24 cellular contexts compared by ENCODE assay signal in the genomic region with DNA sequence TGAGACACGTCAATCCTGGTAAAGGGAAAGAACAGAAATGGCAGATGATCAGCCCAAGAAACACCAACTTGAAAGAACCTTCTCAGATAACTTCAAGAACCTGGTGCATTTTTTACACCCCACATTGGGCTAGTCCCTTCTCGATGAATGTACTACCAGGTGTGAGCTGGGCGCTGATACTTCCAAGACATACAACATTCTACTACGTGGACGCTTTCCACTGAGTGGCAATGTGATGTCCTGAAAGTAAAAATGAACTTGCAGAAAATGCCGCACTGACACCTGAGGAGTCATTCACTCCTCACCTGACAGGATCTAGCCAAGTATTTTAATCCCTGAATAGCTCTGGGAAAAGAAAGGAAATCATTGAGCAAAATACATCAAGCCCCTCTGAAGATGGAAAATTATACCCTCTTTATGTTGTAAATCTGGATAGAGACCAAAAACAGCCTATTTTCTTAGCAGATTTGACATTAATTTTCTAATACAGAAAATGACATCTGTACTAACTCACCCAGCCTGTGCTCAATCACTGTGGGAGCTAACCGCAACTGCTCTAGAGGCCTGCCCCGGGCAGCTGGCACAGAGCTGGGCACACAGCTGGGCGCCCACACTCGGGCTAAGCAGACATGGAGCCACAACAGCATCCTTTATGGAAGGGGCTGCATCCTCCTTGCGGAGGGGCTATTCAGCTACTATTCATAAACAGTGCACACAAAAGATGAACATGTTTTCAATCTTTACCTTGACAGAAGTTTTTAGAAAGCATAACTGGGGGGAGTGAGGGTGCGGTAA. TPM values are rescaled to one million over a fixed set of nuclear protein-coding genes. Genes with fewer than 3 reads are reported as not detected.
DNase-seq lines count a peak whose midpoint lies in the region; ATAC-seq lines count a peak whose summit lies in the region.
"Had no signal": no experiment of that assay in that cellular context is flagged by ENCODE, and none has a peak within 500 bp of the region (broad histone marks: within the 10 kb centered on the region; RNA-seq: fewer than 3 reads in every experiment).

No MANE protein-coding gene starts in this region.

- H3K27me3 ChIP-seq in naive thymus-derived CD4-positive, alpha-beta T cell (ENCODE audit: control insufficient read depth in 2 of 2, insufficient read depth in 2 of 2, low read length in 2 of 2), result no peaks in the 10 kb centered on the region
- H3K27me3 ChIP-seq in MG63, result no peaks in the 10 kb centered on the region
- H3K27me3 ChIP-seq: thyroid gland had no signal

- no peak overlapping the region for H3K4me3 ChIP-seq in naive thymus-derived CD4-positive, alpha-beta T cell (ENCODE audit: low read length)
- H3K4me3 ChIP-seq in MG63, result no peak overlapping the region
- H3K4me3 ChIP-seq: GM23248, thyroid gland had no signal

- H3K4me3 Mint-ChIP-seq in activated naive CD4-positive, alpha-beta T cell treated with anti-CD3 and anti-CD28 coated beads, Interleukin-2, amount 50 U/mL, for 24 hours, result no peak overlapping the region
- H3K4me3 Mint-ChIP-seq in activated naive CD4-positive, alpha-beta T cell treated with anti-CD3 and anti-CD28 coated beads for 36 hours, result no peak overlapping the region
- no peak overlapping the region for H3K4me3 Mint-ChIP-seq in T-helper 17 cell
- no peak overlapping the region for H3K4me3 Mint-ChIP-seq in naive thymus-derived CD4-positive, alpha-beta T cell
- H3K4me3 Mint-ChIP-seq: HFFc6; stimulated activated naive CD8-positive, alpha-beta T cell treated with anti-CD3 and anti-CD28 coated beads, Interleukin-15, Interleukin-2, amounts not matched to agents 100 ng/mL and 50 ng/mL, for 24 hours had no signal

- CTCF ChIA-PET in activated naive CD4-positive, alpha-beta T cell treated with anti-CD3 and anti-CD28 coated beads for 36 hours (lab: Charles Lee), result interaction anchor here (1.1 kb wide), 1 partner anchor 35 kb away, joined by 3 read pairs; no protein-coding TSS in a partner anchor
- CTCF ChIA-PET in naive thymus-derived CD4-positive, alpha-beta T cell (lab: Charles Lee), result interaction anchor here (1.1 kb wide), 1 partner anchor 42 kb away, joined by 3 read pairs; no protein-coding TSS in a partner anchor

- peaks cover 11% of the 10 kb centered on the region for H3K36me3 Mint-ChIP-seq in activated naive CD4-positive, alpha-beta T cell treated with anti-CD3 and anti-CD28 coated beads, Interleukin-2, amount 50 U/mL, for 24 hours
- peaks cover 25% of the 10 kb centered on the region for H3K36me3 Mint-ChIP-seq in activated naive CD4-positive, alpha-beta T cell treated with anti-CD3 and anti-CD28 coated beads for 36 hours (ENCODE audit: low read depth)
- peaks cover 6% of the 10 kb centered on the region for H3K36me3 Mint-ChIP-seq in T-helper 17 cell (ENCODE audit: low read depth)
- H3K36me3 Mint-ChIP-seq in naive thymus-derived CD4-positive, alpha-beta T cell, result peaks cover 12 to 48% (median 27%) of the 10 kb centered on the region in 5 donors

- H3K36me3 ChIP-seq in naive thymus-derived CD4-positive, alpha-beta T cell (ENCODE audit: control insufficient read depth in 2 of 3, insufficient read depth in 3 of 3, low read length in 3 of 3), result peaks cover 5 to 67% (median 18%) of the 10 kb centered on the region in 3 experiments
- H3K36me3 ChIP-seq in MG63, result peaks cover 85% of the 10 kb centered on the region

- no peak overlapping the region for H3K27ac ChIP-seq in naive thymus-derived CD4-positive, alpha-beta T cell (ENCODE audit: low read depth, low read length)
- H3K27ac ChIP-seq: GM23248, thyroid gland had no signal

- peaks cover 55% of the 10 kb centered on the region for H3K4me1 Mint-ChIP-seq in activated naive CD4-positive, alpha-beta T cell treated with anti-CD3 and anti-CD28 coated beads, Interleukin-2, amount 50 U/mL, for 24 hours
- H3K4me1 Mint-ChIP-seq in activated naive CD4-positive, alpha-beta T cell treated with anti-CD3 and anti-CD28 coated beads for 36 hours (ENCODE audit: low read depth), result peaks cover 49% of the 10 kb centered on the region
- peaks cover 35% of the 10 kb centered on the region for H3K4me1 Mint-ChIP-seq in T-helper 17 cell
- peaks cover 24 to 65% (median 52%) of the 10 kb centered on the region in 7 donors for H3K4me1 Mint-ChIP-seq in naive thymus-derived CD4-positive, alpha-beta T cell

- DNase-seq in activated naive CD4-positive, alpha-beta T cell treated with anti-CD3 and anti-CD28 coated beads for 36 hours, result no peak
- DNase-seq in T-helper 17 cell, result no peak
- DNase-seq in naive thymus-derived CD4-positive, alpha-beta T cell, result no peak
- DNase-seq in NK-92 (lab: John Stamatoyannopoulos, UW; ENCODE audit: unreplicated experiment), result no peak
- no peak for DNase-seq in NCI-H748 treated with DMSO at 0.1 percent for 48 hours (lab: John Stamatoyannopoulos, UW)
- DNase-seq in MG63, result no peak
- DNase-seq in T-helper 2 cell, result no peak
- DNase-seq: activated CD4-positive, alpha-beta T cell treated with anti-CD3 and anti-CD28 coated beads for 4 hours; activated T-cell treated with anti-CD3 and anti-CD28 coated beads, Interleukin-2, amount 50 U/mL, for 1 hour; AML-193; cerebellar nuclear complex; DMS79; GM23248; HFFc6; mesendoderm; MV-4-11; NCI-H1694 treated with DMSO at 0.1 percent for 48 hours; nucleus accumbens; thyroid gland had no signal

- POLR2A ChIA-PET in naive thymus-derived CD4-positive, alpha-beta T cell (lab: Charles Lee), result no interaction called here

- no peak for ATAC-seq in T-helper 17 cell
- ATAC-seq in naive thymus-derived CD4-positive, alpha-beta T cell, result no peak
- ATAC-seq: left lobe of liver, SK-N-SH treated with all-trans-retinoic acid at 6 μM for 48 hours had no signal

- H3K27me3 Mint-ChIP-seq in activated naive CD4-positive, alpha-beta T cell treated with anti-CD3 and anti-CD28 coated beads, Interleukin-2, amount 50 U/mL, for 24 hours, result no peaks in the 10 kb centered on the region
- no peaks in the 10 kb centered on the region for H3K27me3 Mint-ChIP-seq in activated naive CD4-positive, alpha-beta T cell treated with anti-CD3 and anti-CD28 coated beads for 36 hours (ENCODE audit: low read depth)
- H3K27me3 Mint-ChIP-seq in T-helper 17 cell, result no peaks in the 10 kb centered on the region
- no peaks in the 10 kb centered on the region for H3K27me3 Mint-ChIP-seq in naive thymus-derived CD4-positive, alpha-beta T cell
- H3K27me3 Mint-ChIP-seq: brain; stimulated activated naive CD8-positive, alpha-beta T cell treated with anti-CD3 and anti-CD28 coated beads, Interleukin-15, Interleukin-2, amounts not matched to agents 100 ng/mL and 50 ng/mL, for 24 hours had no signal

- peaks cover 11 to 31% of the 10 kb centered on the region in 2 donors for H3K4me1 ChIP-seq in naive thymus-derived CD4-positive, alpha-beta T cell (ENCODE audit: control insufficient read depth in 2 of 2, insufficient read depth in 2 of 2, low read length in 2 of 2)

- intact Hi-C loops in activated naive CD4-positive, alpha-beta T cell treated with anti-CD3 and anti-CD28 coated beads for 36 hours (cut with micrococcal nuclease), result no loop called here
- intact Hi-C loops in naive thymus-derived CD4-positive, alpha-beta T cell (cut with micrococcal nuclease), result no loop called here

- peak overlapping the region; percentile 63 for H3K27ac Mint-ChIP-seq in activated naive CD4-positive, alpha-beta T cell treated with anti-CD3 and anti-CD28 coated beads, Interleukin-2, amount 50 U/mL, for 24 hours
- no peak overlapping the region for H3K27ac Mint-ChIP-seq in activated naive CD4-positive, alpha-beta T cell treated with anti-CD3 and anti-CD28 coated beads for 36 hours
- H3K27ac Mint-ChIP-seq in T-helper 17 cell, result peak overlapping the region; percentile 82
- peak overlapping the region in 6 of 9 donors; percentile 17 to 79 (median 30) for H3K27ac Mint-ChIP-seq in naive thymus-derived CD4-positive, alpha-beta T cell
- H3K27ac Mint-ChIP-seq: stimulated activated naive CD8-positive, alpha-beta T cell treated with anti-CD3 and anti-CD28 coated beads, Interleukin-15, Interleukin-2, amounts not matched to agents 100 ng/mL and 50 ng/mL, for 24 hours had no signal

- H3K9me3 ChIP-seq in T-helper 17 cell (ENCODE audit: control insufficient read depth, low read length, poor library complexity, severe bottlenecking) (no peaks in the 10 kb centered on the region), MG63 (no peaks in the 10 kb centered on the region)
- H3K9me3 ChIP-seq in naive thymus-derived CD4-positive, alpha-beta T cell (ENCODE audit: control insufficient read depth in 2 of 3, low read length in 3 of 3), result no peaks in the 10 kb centered on the region
- H3K9me3 ChIP-seq: thyroid gland had no signal

- no peaks in the 10 kb centered on the region for H3K9me3 Mint-ChIP-seq in activated naive CD4-positive, alpha-beta T cell treated with anti-CD3 and anti-CD28 coated beads, Interleukin-2, amount 50 U/mL, for 24 hours
- no peaks in the 10 kb centered on the region for H3K9me3 Mint-ChIP-seq in activated naive CD4-positive, alpha-beta T cell treated with anti-CD3 and anti-CD28 coated beads for 36 hours
- peaks cover 0 to 1% (median 0%) of the 10 kb centered on the region in 11 donors for H3K9me3 Mint-ChIP-seq in naive thymus-derived CD4-positive, alpha-beta T cell
- H3K9me3 Mint-ChIP-seq: brain; HFFc6; stimulated activated naive CD8-positive, alpha-beta T cell treated with anti-CD3 and anti-CD28 coated beads, Interleukin-15, Interleukin-2, amounts not matched to agents 100 ng/mL and 50 ng/mL, for 24 hours had no signal

RNA-seq across cellular contexts. Expression of a gene that starts 16.2 kb away (rescaled TPM):
- total RNA-seq in activated naive CD4-positive, alpha-beta T cell treated with anti-CD3 and anti-CD28 coated beads for 36 hours, result 10 to 100 TPM; 12.0 to 13.6 TPM
- total RNA-seq in T-helper 17 cell, result 10 to 100 TPM; 27.8 to 89.7 TPM
- 10 to 100 TPM; 17.0 to 86.8 (median 34.4) TPM for total RNA-seq in naive thymus-derived CD4-positive, alpha-beta T cell
- polyA plus RNA-seq in naive thymus-derived CD4-positive, alpha-beta T cell, result 10 to 100 TPM; 21.3 to 34.3 TPM
- 11.8 and 18.8 TPM in 2 replicates for total RNA-seq in MG63 (2014; rRNA removed; shearing (Covaris generic); ENCODE audit: low replicate concordance)

RNA-seq across cellular contexts. Expression of a gene that starts 58.2 kb away (rescaled TPM):
- total RNA-seq in activated naive CD4-positive, alpha-beta T cell treated with anti-CD3 and anti-CD28 coated beads for 36 hours, result 10 to 100 TPM; 24.6 to 25.5 TPM
- total RNA-seq in T-helper 17 cell, result 100 to 1,000 TPM in 1 of 2 donors, 10 to 100 TPM in 1; 87.5 to 103 TPM
- total RNA-seq in naive thymus-derived CD4-positive, alpha-beta T cell, result 10 to 100 TPM; 41.2 to 80.5 (median 55.1) TPM
- polyA plus RNA-seq in naive thymus-derived CD4-positive, alpha-beta T cell, result 10 to 100 TPM; 36.7 to 60.3 TPM
- total RNA-seq in MG63 (2014; rRNA removed; shearing (Covaris generic); ENCODE audit: low replicate concordance), result 41.0 and 47.2 TPM in 2 replicates
